In genomic region chr5:78622302-78622971, GRCh38 we compare ENCODE assay signal across 1 cellular context.
TF ChIP-seq lines count a peak whose summit lies in the region.

No MANE protein-coding gene starts in this region.

TF ChIP-seq in IMR-90, 13 proteins besides CTCF, POLR2A, EP300 and RAD21:
- TF ChIP-seq ELK1 (IDR thresholded peaks at IDR 0.05; ENCODE audit: borderline replicate concordance, low read depth, low read length): no peak
- no peak for TF ChIP-seq SMC3 (IDR thresholded peaks at IDR 0.05; ENCODE audit: low read depth, low read length)
- no peak for TF ChIP-seq USF2 (IDR thresholded peaks at IDR 0.05; ENCODE audit: low read depth, low read length)
- TF ChIP-seq MXI1 (IDR thresholded peaks at IDR 0.05; ENCODE audit: borderline replicate concordance, low read depth, low read length): no peak
TF ChIP-seq in IMR-90: peak in this region for 0.
